ENCODE assay signal across 19 cellular contexts in the genomic region with DNA sequence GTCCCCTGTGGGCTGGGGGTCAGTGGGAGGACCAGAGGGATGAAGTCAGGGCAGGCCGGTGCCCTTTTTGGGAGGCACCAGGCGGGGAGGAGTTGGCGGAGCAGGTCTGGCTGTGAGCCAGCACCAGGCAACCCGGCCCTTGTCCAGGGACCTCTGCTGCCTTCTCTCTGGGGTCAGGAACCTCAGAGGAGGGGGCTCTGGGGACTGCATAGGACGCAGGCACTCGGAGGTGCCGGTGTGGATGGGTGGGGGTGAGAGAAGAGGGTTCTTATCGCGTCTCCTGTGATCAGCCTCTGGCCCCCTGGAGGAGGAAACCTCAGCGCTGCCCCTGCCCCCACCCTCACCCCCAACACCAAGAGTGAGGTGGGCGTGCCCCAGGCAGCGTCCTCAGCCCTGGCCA. TPM values are rescaled to one million over a fixed set of nuclear protein-coding genes. Genes with fewer than 3 reads are reported as not detected.
"Had no signal": no experiment of that assay in that cellular context is flagged by ENCODE, and none has a peak within 500 bp of the region (broad histone marks: within the 10 kb centered on the region; RNA-seq: fewer than 3 reads in every experiment).

No MANE protein-coding gene starts in this region.

- H3K9me3 Mint-ChIP-seq: dendritic cell treated with granulocyte-macrophage colony-stimulating factor and Interleukin-4, amounts not matched to agents 40 ng/mL and 50 ng/mL, for 4 days; nephron progenitor cell; stimulated activated memory B cell treated with anti-CD40 and anti-IgM and Interleukin-4, amounts not matched to agents 10 μg/mL and 1 μg/mL and 100 μg/mL, for 72 hours; stimulated activated naive CD8-positive, alpha-beta T cell treated with anti-CD3 and anti-CD28 coated beads, Interleukin-15, Interleukin-2, amounts not matched to agents 100 ng/mL and 50 ng/mL, for 24 hours had no signal

- DNase-seq: foreskin melanocyte; head of caudate nucleus; hippocampal formation; left colon; left ventricle myocardium superior; mesenchymal stem cell; naive B cell; nephron progenitor cell; spleen; stimulated activated CD4-positive, alpha-beta T cell treated with anti-CD3 and anti-CD28 coated beads, Interleukin-15, amount 100 ng/mL, for 24 hours; stimulated activated CD4-positive, alpha-beta T cell treated with anti-CD3 and anti-CD28 coated beads, Interleukin-1b, Interleukin-23, amount 100 ng/mL, for 48 hours; stimulated activated CD4-positive, alpha-beta T cell treated with anti-CD3 and anti-CD28 coated beads, Interleukin-4, amount 100 ng/mL, for 24 hours; testis; trophoblast cell had no signal

- H3K4me3 ChIP-seq: lung, spleen, testis had no signal

- ATAC-seq: left colon; left ventricle myocardium superior; sciatic nerve; stimulated activated memory B cell treated with anti-CD40 and anti-IgM and Interleukin-4, amounts not matched to agents 10 μg/mL and 1 μg/mL and 100 μg/mL, for 72 hours had no signal

- H3K4me3 Mint-ChIP-seq: dendritic cell treated with granulocyte-macrophage colony-stimulating factor and Interleukin-4, amounts not matched to agents 40 ng/mL and 50 ng/mL, for 4 days; nephron progenitor cell; stimulated activated memory B cell treated with anti-CD40 and anti-IgM and Interleukin-4, amounts not matched to agents 10 μg/mL and 1 μg/mL and 100 μg/mL, for 72 hours; stimulated activated naive CD8-positive, alpha-beta T cell treated with anti-CD3 and anti-CD28 coated beads, Interleukin-15, Interleukin-2, amounts not matched to agents 100 ng/mL and 50 ng/mL, for 24 hours had no signal

- H3K27ac Mint-ChIP-seq: dendritic cell treated with granulocyte-macrophage colony-stimulating factor and Interleukin-4, amounts not matched to agents 40 ng/mL and 50 ng/mL, for 4 days; stimulated activated memory B cell treated with anti-CD40 and anti-IgM and Interleukin-4, amounts not matched to agents 10 μg/mL and 1 μg/mL and 100 μg/mL, for 72 hours; stimulated activated naive CD8-positive, alpha-beta T cell treated with anti-CD3 and anti-CD28 coated beads, Interleukin-15, Interleukin-2, amounts not matched to agents 100 ng/mL and 50 ng/mL, for 24 hours had no signal

- H3K27ac ChIP-seq: spleen had no signal

- H3K9me3 ChIP-seq: spleen, testis had no signal

- H3K27me3 ChIP-seq: testis had no signal

RNA-seq across cellular contexts. Expression of gene DPF1, which starts 16.5 kb away (rescaled TPM):
- total RNA-seq: left colon, sciatic nerve, spleen had no signal
